In the genomic region with DNA sequence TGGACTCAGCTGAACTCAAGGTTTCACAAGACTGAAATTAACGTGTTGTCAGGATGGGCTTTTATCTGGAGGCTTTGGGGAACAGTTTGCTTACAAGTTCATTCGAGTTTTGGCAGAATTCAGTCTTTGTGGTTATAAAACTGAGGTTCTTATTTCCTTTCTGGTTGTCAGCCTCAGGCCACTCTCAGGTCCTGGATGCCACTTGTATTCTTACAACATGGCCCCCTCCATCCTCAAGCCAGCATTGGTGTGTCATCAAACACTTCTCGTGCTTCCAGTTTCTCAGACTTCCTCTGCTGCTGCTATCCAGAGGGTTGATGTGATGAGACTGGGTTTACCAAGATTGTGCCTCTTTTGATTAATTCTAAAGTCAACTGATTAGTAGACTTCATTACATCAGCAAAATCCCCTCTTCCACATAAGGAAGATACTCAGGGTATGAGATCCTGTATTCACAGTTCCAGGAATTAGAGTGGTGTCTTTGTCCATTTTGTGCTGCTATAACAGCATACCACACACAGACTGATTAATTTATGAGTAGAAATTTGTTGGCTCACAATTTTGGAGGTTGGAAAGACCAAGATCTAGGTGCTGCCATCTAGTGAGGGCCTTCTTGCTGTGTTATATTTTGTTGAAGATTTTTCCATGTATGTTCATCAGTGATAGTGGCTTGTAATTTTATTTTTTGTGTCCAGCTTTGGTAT, we compare ENCODE assay signal across 9 cellular contexts. TPM values are rescaled to one million over a fixed set of nuclear protein-coding genes. Genes with fewer than 3 reads are reported as not detected.
A peak's percentile ranks its signal among the peaks of the same experiment; 100 is the strongest.
DNase-seq lines count a peak whose midpoint lies in the region; ATAC-seq, FAIRE-seq and TF ChIP-seq lines count a peak whose summit lies in the region.
"Had no signal": no experiment of that assay in that cellular context is flagged by ENCODE, and none has a peak within 500 bp of the region (broad histone marks: within the 10 kb centered on the region; RNA-seq: fewer than 3 reads in every experiment).

No MANE protein-coding gene starts in this region.

- H3K4me1 Mint-ChIP-seq in activated naive CD8-positive, alpha-beta T cell treated with anti-CD3 and anti-CD28 coated beads, Interleukin-2, amount 10 ng/mL, durations not matched to agents 7 days and 5 days: peaks cover 43% of the 10 kb centered on the region
- H3K4me1 Mint-ChIP-seq in naive B cell: peaks cover 41 to 64% (median 51%) of the 10 kb centered on the region in 3 donors

- H3K9me3 Mint-ChIP-seq in activated naive CD8-positive, alpha-beta T cell treated with anti-CD3 and anti-CD28 coated beads, Interleukin-2, amount 10 ng/mL, durations not matched to agents 7 days and 5 days: no peaks in the 10 kb centered on the region
- no peaks in the 10 kb centered on the region for H3K9me3 Mint-ChIP-seq in naive B cell

- no peak for FAIRE-seq in A549 (lab: Jason Lieb, UNC)

- H3K4me1 ChIP-seq in A549: peaks cover 3% of the 10 kb centered on the region; the same call in 1 of the 3 replicates

- TF ChIP-seq CTCF in A549 (IDR thresholded peaks at IDR 0.05): peak; percentile 38; the same call in 2 of the 3 replicates
- TF ChIP-seq CTCF in dorsolateral prefrontal cortex (IDR thresholded peaks at IDR 0.05 in 54 of 56, conservative IDR thresholded peaks at IDR 0.05 in 2 of 56; ENCODE audit: low read depth in 1 of 56, partially characterized antibody in 56 of 56): peak in 28 of 56 donors; percentile 9 to 52 (median 26)

- no peak overlapping the region for H3K27ac ChIP-seq in A549
- H3K27ac ChIP-seq in dorsolateral prefrontal cortex: peak overlapping the region in 1 of 59 donors; percentile 14
- H3K27ac ChIP-seq: upper lobe of left lung had no signal

- WGBS in A549 (ENCODE audit: missing lambda C conversion rate): 64% methylated on average over 3 of the region's 3 CpGs

- DNase-seq in A549 (ENCODE audit: low read depth in 1 of 2, low spot score in 1 of 2): peak in 1 of 2 experiments; percentile 31
- DNase-seq in EL: peak; percentile 81
- peak; percentile 96 for DNase-seq in M059J (ENCODE audit: low read depth)
- DNase-seq in activated naive CD8-positive, alpha-beta T cell treated with anti-CD3 and anti-CD28 coated beads, Interleukin-2, amount 10 ng/mL, durations not matched to agents 7 days and 5 days: no peak
- peak; percentile 29 for DNase-seq in naive B cell
- DNase-seq in AG08396 (ENCODE audit: low spot score): no peak
- no peak for DNase-seq in dorsolateral prefrontal cortex

- no peaks in the 10 kb centered on the region for H3K27me3 ChIP-seq in dorsolateral prefrontal cortex
- H3K27me3 ChIP-seq: upper lobe of left lung had no signal

- peak in 1 of 2 experiments; percentile 32; a peak in 2 of 5 replicates for TF ChIP-seq RAD21 in A549 (conservative IDR thresholded peaks at IDR 0.05 in 1 of 2, IDR thresholded peaks at IDR 0.05 in 1 of 2)

- peak in 1 of 2 experiments; percentile 53; a peak in 3 of 6 replicates for ATAC-seq in A549
- ATAC-seq in activated naive CD8-positive, alpha-beta T cell treated with anti-CD3 and anti-CD28 coated beads, Interleukin-2, amount 10 ng/mL, durations not matched to agents 7 days and 5 days (ENCODE audit: low read depth): peak; percentile 77
- peak; percentile 66 to 67 for ATAC-seq in naive B cell (ENCODE audit: low read depth in 2 of 2)
- no peak for ATAC-seq in HG03342 (IDR thresholded peaks at IDR 0.05; ENCODE audit: unreplicated experiment)

- H3K4me3 Mint-ChIP-seq in activated naive CD8-positive, alpha-beta T cell treated with anti-CD3 and anti-CD28 coated beads, Interleukin-2, amount 10 ng/mL, durations not matched to agents 7 days and 5 days: peak overlapping the region; percentile 60
- no peak overlapping the region for H3K4me3 Mint-ChIP-seq in naive B cell

- H3K4me3 ChIP-seq in A549 (no peak overlapping the region), dorsolateral prefrontal cortex (no peak overlapping the region)
- H3K4me3 ChIP-seq: upper lobe of left lung had no signal

- no peaks in the 10 kb centered on the region for H3K27me3 Mint-ChIP-seq in activated naive CD8-positive, alpha-beta T cell treated with anti-CD3 and anti-CD28 coated beads, Interleukin-2, amount 10 ng/mL, durations not matched to agents 7 days and 5 days
- no peaks in the 10 kb centered on the region for H3K27me3 Mint-ChIP-seq in naive B cell

- no peak overlapping the region for H3K4me2 ChIP-seq in A549

- peaks cover 5% of the 10 kb centered on the region for H3K36me3 Mint-ChIP-seq in activated naive CD8-positive, alpha-beta T cell treated with anti-CD3 and anti-CD28 coated beads, Interleukin-2, amount 10 ng/mL, durations not matched to agents 7 days and 5 days
- H3K36me3 Mint-ChIP-seq in naive B cell: no peaks in the 10 kb centered on the region

- intact Hi-C loops in dorsolateral prefrontal cortex (cut with DNase I): no loop called here

- no peak for TF ChIP-seq EP300 in A549 (IDR thresholded peaks at IDR 0.05)

- CTCF ChIA-PET in A549 (lab: Yijun Ruan, JAX): interaction anchor here (0.6 to 1.3 kb wide), 7 partner anchors 8 to 123 kb away, joined by 3 to 4 read pairs (median 3); no protein-coding TSS in a partner anchor

- TF ChIP-seq POLR2A in A549 (IDR thresholded peaks at IDR 0.05; ENCODE audit: low read length): no peak

- H3K27ac Mint-ChIP-seq in activated naive CD8-positive, alpha-beta T cell treated with anti-CD3 and anti-CD28 coated beads, Interleukin-2, amount 10 ng/mL, durations not matched to agents 7 days and 5 days: peak overlapping the region; percentile 78
- H3K27ac Mint-ChIP-seq in naive B cell: peak overlapping the region; percentile 35 to 87 (median 66)

- H3K9me3 ChIP-seq in A549: no peaks in the 10 kb centered on the region
- H3K9me3 ChIP-seq: upper lobe of left lung had no signal

- POLR2A ChIA-PET in A549 (lab: Yijun Ruan, JAX): no interaction called here
- POLR2A ChIA-PET in activated naive CD8-positive, alpha-beta T cell treated with anti-CD3 and anti-CD28 coated beads, Interleukin-2, amount 10 ng/mL, durations not matched to agents 7 days and 5 days (lab: Charles Lee): interaction anchor here (1.3 to 1.7 kb wide), 2 partner anchors 11 kb away, joined by 3 to 10 read pairs; a partner anchor contains a TSS

TF ChIP-seq in A549, 52 proteins besides CTCF, POLR2A, EP300 and RAD21:
- peak; percentile 20; the same call in 1 of the 3 replicates for TF ChIP-seq SMC3 (IDR thresholded peaks at IDR 0.05)
- TF ChIP-seq, protein P1, sequence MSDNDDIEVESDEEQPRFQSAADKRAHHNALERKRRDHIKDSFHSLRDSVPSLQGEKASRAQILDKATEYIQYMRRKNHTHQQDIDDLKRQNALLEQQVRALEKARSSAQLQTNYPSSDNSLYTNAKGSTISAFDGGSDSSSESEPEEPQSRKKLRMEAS (IDR thresholded peaks at IDR 0.05): no peak

RNA-seq across cellular contexts. Expression of a gene that starts 10.9 kb away (rescaled TPM):
- polyA plus RNA-seq in A549 (2011; rRNA removed): 44.6 and 66.0 TPM in 2 replicates
- 11.0 and 13.3 TPM in 2 replicates for polyA plus RNA-seq in A549 (2012; cell fraction: cytosol; rRNA removed)
- 11.4 and 18.7 TPM in 2 replicates for polyA plus RNA-seq in A549 (2012; cell fraction: nucleus; rRNA removed)
- 12.1 to 14.2 TPM (median 12.6 TPM) in 3 replicates for polyA plus RNA-seq in A549 (2017; fragmentation: RNase III; extraction: RNeasy Plus Mini Kit Qiagen cat#74134 plus additional on column Dnase treatment)
- polyA minus RNA-seq in A549 (2011; rRNA and poly(A)+ RNA removed): 62.9 and 69.4 TPM in 2 replicates
- 23.6 and 24.4 TPM in 2 replicates for total RNA-seq in M059J (2014; rRNA removed; shearing (Covaris generic))
- 10 to 100 TPM; 67.1 to 83.4 TPM for total RNA-seq in activated naive CD8-positive, alpha-beta T cell treated with anti-CD3 and anti-CD28 coated beads, Interleukin-2, amount 10 ng/mL, durations not matched to agents 7 days and 5 days
- 10 to 100 TPM; 10.2 to 26.0 (median 13.9) TPM for polyA plus RNA-seq in naive B cell (ENCODE audit: low read depth in 6 of 6)
- 10 to 100 TPM; 42.2 to 98.1 (median 64.6) TPM for total RNA-seq in dorsolateral prefrontal cortex

RNA-seq across cellular contexts. Expression of a gene that starts 52.3 kb away (rescaled TPM):
- polyA plus RNA-seq in A549 (2011; rRNA removed) (24.8 and 37.3 TPM in 2 replicates), A549 (2017; fragmentation: RNase III; extraction: RNeasy Plus Mini Kit Qiagen cat#74134 plus additional on column Dnase treatment) (19.8 to 22.2 TPM (median 20.9 TPM) in 3 replicates), naive B cell (ENCODE audit: low read depth in 6 of 6) (10 to 100 TPM; 64.2 to 78.5 (median 68.8) TPM)
- polyA plus RNA-seq in A549 (2012; cell fraction: cytosol; rRNA removed): 4.9 and 5.8 TPM in 2 replicates
- 2.2 TPM in 2 replicates for polyA plus RNA-seq in A549 (2012; cell fraction: nucleus; rRNA removed)
- 11.0 and 11.3 TPM in 2 replicates for polyA minus RNA-seq in A549 (2011; rRNA and poly(A)+ RNA removed)
- total RNA-seq in M059J (2014; rRNA removed; shearing (Covaris generic)): 51.2 and 62.4 TPM in 2 replicates
- total RNA-seq in activated naive CD8-positive, alpha-beta T cell treated with anti-CD3 and anti-CD28 coated beads, Interleukin-2, amount 10 ng/mL, durations not matched to agents 7 days and 5 days: 10 to 100 TPM; 38.0 to 48.8 TPM
- total RNA-seq in dorsolateral prefrontal cortex: 10 to 100 TPM; 31.0 to 60.1 (median 47.7) TPM

Comparison
In these comparisons a context has a peak if more than half of its experiments do, and no peak if none do; other contexts are left out.
1. DNase-seq: peak in EL (single experiment), M059J (single experiment) and naive B cell (single experiment); none in activated naive CD8-positive, alpha-beta T cell treated with anti-CD3 and anti-CD28 coated beads, Interleukin-2, amount 10 ng/mL, durations not matched to agents 7 days and 5 days (single experiment), AG08396 (single experiment) and dorsolateral prefrontal cortex (0 of 10).